ENCODE assay signal across 19 cellular contexts in the genomic region with DNA sequence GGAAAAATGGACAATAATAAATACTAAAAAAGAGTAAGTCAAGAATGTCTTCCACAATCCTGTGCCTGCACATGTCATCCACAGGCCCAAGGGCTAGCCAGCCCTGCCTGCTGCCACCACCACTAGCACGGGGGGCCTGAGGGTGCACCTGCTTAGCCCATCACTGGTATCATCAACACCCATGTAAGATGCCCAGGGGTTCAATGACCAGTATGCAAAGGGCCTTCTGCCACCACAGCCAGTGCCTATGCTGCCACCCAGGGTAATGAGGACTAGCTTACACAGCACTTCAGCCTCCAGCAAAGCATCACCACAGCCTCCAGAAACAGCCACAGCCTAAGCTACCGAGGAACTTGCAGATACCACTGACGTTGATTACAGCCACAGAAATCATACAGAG.
"Had no signal": no experiment of that assay in that cellular context is flagged by ENCODE, and none has a peak within 500 bp of the region (broad histone marks: within the 10 kb centered on the region; RNA-seq: fewer than 3 reads in every experiment).

No MANE protein-coding gene starts in this region.

- H3K36me3 ChIP-seq: lower lobe of right lung, neutrophil, prostate gland, right atrium auricular region, sigmoid colon, thoracic aorta, tibial nerve, upper lobe of right lung, uterus had no signal

- H3K4me3 ChIP-seq: lower lobe of right lung, prostate gland, right atrium auricular region, sigmoid colon, thoracic aorta, tibial nerve, upper lobe of right lung, uterus had no signal

- H3K4me1 Mint-ChIP-seq: natural killer cell; stimulated activated memory B cell treated with anti-CD40 and anti-IgM and Interleukin-4, amounts not matched to agents 10 μg/mL and 1 μg/mL and 100 μg/mL, for 72 hours had no signal

- H3K4me1 ChIP-seq: lower lobe of right lung, prostate gland, right atrium auricular region, sigmoid colon, tibial nerve, upper lobe of right lung, uterus had no signal

- ATAC-seq: effector memory CD8-positive, alpha-beta T cell; left ventricle myocardium superior; lower lobe of right lung; natural killer cell; stimulated activated memory B cell treated with anti-CD40 and anti-IgM and Interleukin-4, amounts not matched to agents 10 μg/mL and 1 μg/mL and 100 μg/mL, for 72 hours; stimulated activated naive CD8-positive, alpha-beta T cell treated with anti-CD3 and anti-CD28 coated beads, Interleukin-15, Interleukin-2, amounts not matched to agents 100 U/mL and 50 U/mL, for 24 hours; upper lobe of right lung had no signal

- H3K4me3 Mint-ChIP-seq: effector memory CD8-positive, alpha-beta T cell; natural killer cell; stimulated activated memory B cell treated with anti-CD40 and anti-IgM and Interleukin-4, amounts not matched to agents 10 μg/mL and 1 μg/mL and 100 μg/mL, for 72 hours had no signal

- H3K36me3 Mint-ChIP-seq: stimulated activated memory B cell treated with anti-CD40 and anti-IgM and Interleukin-4, amounts not matched to agents 10 μg/mL and 1 μg/mL and 100 μg/mL, for 72 hours had no signal

- H3K27ac Mint-ChIP-seq: effector memory CD8-positive, alpha-beta T cell; natural killer cell; stimulated activated memory B cell treated with anti-CD40 and anti-IgM and Interleukin-4, amounts not matched to agents 10 μg/mL and 1 μg/mL and 100 μg/mL, for 72 hours had no signal

- H3K27ac ChIP-seq: lower lobe of right lung, neutrophil, prostate gland, right atrium auricular region, sigmoid colon, thoracic aorta, tibial nerve, upper lobe of right lung, uterus had no signal

- H3K27me3 ChIP-seq: neutrophil, right atrium auricular region, upper lobe of right lung, uterus had no signal

- H3K9me3 ChIP-seq: neutrophil, prostate gland, upper lobe of right lung had no signal

- DNase-seq: cortex of kidney; effector memory CD8-positive, alpha-beta T cell; erythroblast; hypothalamus; left ventricle myocardium superior; lower lobe of right lung; natural killer cell; sigmoid colon; stimulated activated CD4-positive, alpha-beta T cell treated with anti-CD3 and anti-CD28 coated beads, Interleukin-4, amount 100 ng/mL, for 4 hours; stimulated activated naive CD8-positive, alpha-beta T cell treated with anti-CD3 and anti-CD28 coated beads, Interleukin-15, Interleukin-2, amounts not matched to agents 100 U/mL and 50 U/mL, for 24 hours; substantia nigra; upper lobe of right lung; uterus had no signal
